11 cellular contexts compared by ENCODE assay signal in genomic region chr4:38162240-38162784, GRCh38.
DNase-seq lines count a peak whose midpoint lies in the region; ATAC-seq and TF ChIP-seq lines count a peak whose summit lies in the region.
"Had no signal": no experiment of that assay in that cellular context is flagged by ENCODE, and none has a peak within 500 bp of the region (broad histone marks: within the 10 kb centered on the region; RNA-seq: fewer than 3 reads in every experiment).

No MANE protein-coding gene starts in this region.

- no peaks in the 10 kb centered on the region for H3K9me3 Mint-ChIP-seq in central memory CD8-positive, alpha-beta T cell
- peaks cover 16% of the 10 kb centered on the region for H3K9me3 Mint-ChIP-seq in activated T-helper 2 cell treated with anti-CD3 and anti-CD28 coated beads, Interferon-gamma antibody, Interleukin-2, Interleukin-4, amounts not matched to agents 10 μg/mL and 5 μg/mL and 100 μg/mL, durations not matched to agents 14 hours and 24 hours and 36 hours
- peaks cover 0 to 17% (median 0%) of the 10 kb centered on the region in 9 donors for H3K9me3 Mint-ChIP-seq in naive thymus-derived CD8-positive, alpha-beta T cell

- H3K4me3 ChIP-seq in mucosa of stomach (ENCODE audit: low read length) (no peak overlapping the region), BE2C (ENCODE audit: low read depth, low read length) (no peak overlapping the region)
- H3K4me3 ChIP-seq: upper lobe of left lung had no signal

- ATAC-seq in central memory CD8-positive, alpha-beta T cell (replicated peaks; ENCODE audit: extremely low read depth, poor library complexity, severe bottlenecking): no peak
- no peak for ATAC-seq in HG03108 (IDR thresholded peaks at IDR 0.05; ENCODE audit: unreplicated experiment)
- no peak for ATAC-seq in naive thymus-derived CD8-positive, alpha-beta T cell

- POLR2A ChIA-PET in naive thymus-derived CD8-positive, alpha-beta T cell (lab: Charles Lee): no interaction called here

- H3K9ac ChIP-seq in mucosa of stomach (ENCODE audit: low read length): peak overlapping the region; percentile 51
- H3K9ac ChIP-seq: parathyroid adenoma had no signal

- H3K27me3 ChIP-seq in mucosa of stomach (ENCODE audit: control insufficient read depth, insufficient read depth, low read length) (no peaks in the 10 kb centered on the region), BE2C (no peaks in the 10 kb centered on the region)
- H3K27me3 ChIP-seq: upper lobe of left lung had no signal

- peak overlapping the region; percentile 89 for H3K27ac Mint-ChIP-seq in central memory CD8-positive, alpha-beta T cell (ENCODE audit: low read depth)
- H3K27ac Mint-ChIP-seq in activated T-helper 2 cell treated with anti-CD3 and anti-CD28 coated beads, Interferon-gamma antibody, Interleukin-2, Interleukin-4, amounts not matched to agents 10 μg/mL and 5 μg/mL and 100 μg/mL, durations not matched to agents 14 hours and 24 hours and 36 hours: no peak overlapping the region
- peak overlapping the region in 1 of 10 donors; percentile 0 for H3K27ac Mint-ChIP-seq in naive thymus-derived CD8-positive, alpha-beta T cell

- intact Hi-C loops in activated T-helper 2 cell treated with anti-CD3 and anti-CD28 coated beads, Interferon-gamma antibody, Interleukin-2, Interleukin-4, amounts not matched to agents 10 μg/mL and 5 μg/mL and 100 μg/mL, durations not matched to agents 14 hours and 24 hours and 36 hours (cut with micrococcal nuclease): loop anchor here (10.0 kb wide), 1 partner anchor 362 kb away; no protein-coding TSS in a partner anchor

- H3K36me3 Mint-ChIP-seq in central memory CD8-positive, alpha-beta T cell (ENCODE audit: insufficient read depth): peaks cover 2% of the 10 kb centered on the region
- peaks cover 3% of the 10 kb centered on the region for H3K36me3 Mint-ChIP-seq in activated T-helper 2 cell treated with anti-CD3 and anti-CD28 coated beads, Interferon-gamma antibody, Interleukin-2, Interleukin-4, amounts not matched to agents 10 μg/mL and 5 μg/mL and 100 μg/mL, durations not matched to agents 14 hours and 24 hours and 36 hours (ENCODE audit: low read depth)
- peaks cover 0 to 13% (median 0%) of the 10 kb centered on the region in 3 donors for H3K36me3 Mint-ChIP-seq in naive thymus-derived CD8-positive, alpha-beta T cell
- H3K36me3 Mint-ChIP-seq: brain had no signal

- peaks cover 7% of the 10 kb centered on the region for H3K9me3 ChIP-seq in mucosa of stomach (ENCODE audit: control insufficient read depth, low read length)
- H3K9me3 ChIP-seq in BE2C: no peaks in the 10 kb centered on the region

- H3K27me3 Mint-ChIP-seq in central memory CD8-positive, alpha-beta T cell: no peaks in the 10 kb centered on the region
- H3K27me3 Mint-ChIP-seq in activated T-helper 2 cell treated with anti-CD3 and anti-CD28 coated beads, Interferon-gamma antibody, Interleukin-2, Interleukin-4, amounts not matched to agents 10 μg/mL and 5 μg/mL and 100 μg/mL, durations not matched to agents 14 hours and 24 hours and 36 hours (ENCODE audit: low read depth): peaks cover 15% of the 10 kb centered on the region
- no peaks in the 10 kb centered on the region for H3K27me3 Mint-ChIP-seq in naive thymus-derived CD8-positive, alpha-beta T cell

- H3K4me3 Mint-ChIP-seq in central memory CD8-positive, alpha-beta T cell: no peak overlapping the region
- no peak overlapping the region for H3K4me3 Mint-ChIP-seq in activated T-helper 2 cell treated with anti-CD3 and anti-CD28 coated beads, Interferon-gamma antibody, Interleukin-2, Interleukin-4, amounts not matched to agents 10 μg/mL and 5 μg/mL and 100 μg/mL, durations not matched to agents 14 hours and 24 hours and 36 hours (ENCODE audit: low read depth)
- no peak overlapping the region for H3K4me3 Mint-ChIP-seq in naive thymus-derived CD8-positive, alpha-beta T cell
- H3K4me3 Mint-ChIP-seq: brain had no signal

- H3K4me1 Mint-ChIP-seq in central memory CD8-positive, alpha-beta T cell: peaks cover 16% of the 10 kb centered on the region
- H3K4me1 Mint-ChIP-seq in activated T-helper 2 cell treated with anti-CD3 and anti-CD28 coated beads, Interferon-gamma antibody, Interleukin-2, Interleukin-4, amounts not matched to agents 10 μg/mL and 5 μg/mL and 100 μg/mL, durations not matched to agents 14 hours and 24 hours and 36 hours (ENCODE audit: low read depth): peaks cover 38% of the 10 kb centered on the region
- H3K4me1 Mint-ChIP-seq in naive thymus-derived CD8-positive, alpha-beta T cell: peaks cover 13 to 39% (median 22%) of the 10 kb centered on the region in 4 donors

- DNase-seq in COR-L47 (lab: John Stamatoyannopoulos, UW) (peak; percentile 64), NCI-H146 (lab: John Stamatoyannopoulos, UW) (peak; percentile 95), BE2C (no peak)
- no peak for DNase-seq in central memory CD8-positive, alpha-beta T cell (ENCODE audit: low spot score in 2 of 2)
- no peak for DNase-seq in activated T-helper 2 cell treated with anti-CD3 and anti-CD28 coated beads, Interferon-gamma antibody, Interleukin-2, Interleukin-4, amounts not matched to agents 10 μg/mL and 5 μg/mL and 100 μg/mL, durations not matched to agents 14 hours and 24 hours and 36 hours (ENCODE audit: low spot score)
- no peak for DNase-seq in naive thymus-derived CD8-positive, alpha-beta T cell

- no peak for TF ChIP-seq CTCF in BE2C (IDR thresholded peaks at IDR 0.05; ENCODE audit: low read depth, low read length)

- H3K4me1 ChIP-seq in mucosa of stomach (ENCODE audit: control insufficient read depth, insufficient read depth, low read length) (peaks cover 50% of the 10 kb centered on the region), BE2C (peaks cover 4% of the 10 kb centered on the region; the same call in 1 of the 2 replicates)
- H3K4me1 ChIP-seq: parathyroid adenoma had no signal

- H3K36me3 ChIP-seq in mucosa of stomach (ENCODE audit: control insufficient read depth, insufficient read depth, low read length) (no peaks in the 10 kb centered on the region), BE2C (no peaks in the 10 kb centered on the region)
- H3K36me3 ChIP-seq: upper lobe of left lung had no signal

Comparison
In these comparisons a context has a peak if more than half of its experiments do, and no peak if none do; other contexts are left out.
1. DNase-seq: peak in COR-L47 (single experiment) and NCI-H146 (single experiment); none in central memory CD8-positive, alpha-beta T cell (0 of 2), BE2C (single experiment), activated T-helper 2 cell treated with anti-CD3 and anti-CD28 coated beads, Interferon-gamma antibody, Interleukin-2, Interleukin-4, amounts not matched to agents 10 μg/mL and 5 μg/mL and 100 μg/mL, durations not matched to agents 14 hours and 24 hours and 36 hours (single experiment) and naive thymus-derived CD8-positive, alpha-beta T cell (0 of 10).